Comparison of ENCODE assay signal across 18 cellular contexts in genomic region chr11:112291191-112291590, GRCh38. TPM values are rescaled to one million over a fixed set of nuclear protein-coding genes. Genes with fewer than 3 reads are reported as not detected.
DNase-seq lines count a peak whose midpoint lies in the region; ATAC-seq and TF ChIP-seq lines count a peak whose summit lies in the region.
"Had no signal": no experiment of that assay in that cellular context is flagged by ENCODE, and none has a peak within 500 bp of the region (broad histone marks: within the 10 kb centered on the region; RNA-seq: fewer than 3 reads in every experiment).

No MANE protein-coding gene starts in this region.

- no peaks in the 10 kb centered on the region for H3K36me3 ChIP-seq in osteoblast (ENCODE audit: insufficient read depth, low read length)
- no peaks in the 10 kb centered on the region for H3K36me3 ChIP-seq in upper lobe of right lung
- H3K36me3 ChIP-seq: cardiac muscle cell, left lung had no signal

- H3K4me1 ChIP-seq in osteoblast (ENCODE audit: insufficient read depth, low read length) (peaks cover 39% of the 10 kb centered on the region), upper lobe of right lung (peaks cover 13% of the 10 kb centered on the region)

- H3K36me3 Mint-ChIP-seq in endothelial cell (ENCODE audit: low read depth, unreplicated experiment): no peaks in the 10 kb centered on the region
- peaks cover 4% of the 10 kb centered on the region for H3K36me3 Mint-ChIP-seq in activated T-helper 2 cell treated with anti-CD3 and anti-CD28 coated beads, Interferon-gamma antibody, Interleukin-2, Interleukin-4, amounts not matched to agents 10 μg/mL and 5 μg/mL and 100 μg/mL, durations not matched to agents 14 hours and 24 hours and 36 hours (ENCODE audit: low read depth)

- H3K9me3 ChIP-seq in osteoblast (ENCODE audit: low read depth, low read length): no peaks in the 10 kb centered on the region
- H3K9me3 ChIP-seq in upper lobe of right lung: no peaks in the 10 kb centered on the region
- H3K9me3 ChIP-seq: left lung had no signal

- peak; percentile 11 for ATAC-seq in left ventricle myocardium superior
- ATAC-seq in Right ventricle myocardium inferior: no peak
- no peak for ATAC-seq in upper lobe of right lung
- no peak for ATAC-seq in GM21825 (IDR thresholded peaks at IDR 0.05; ENCODE audit: unreplicated experiment)

- H3K9me3 Mint-ChIP-seq in endothelial cell (ENCODE audit: unreplicated experiment): no peaks in the 10 kb centered on the region
- H3K9me3 Mint-ChIP-seq in activated T-helper 2 cell treated with anti-CD3 and anti-CD28 coated beads, Interferon-gamma antibody, Interleukin-2, Interleukin-4, amounts not matched to agents 10 μg/mL and 5 μg/mL and 100 μg/mL, durations not matched to agents 14 hours and 24 hours and 36 hours: no peaks in the 10 kb centered on the region
- H3K9me3 Mint-ChIP-seq: activated CD8-positive, alpha-beta T cell treated with anti-CD3 and anti-CD28 coated beads for 36 hours had no signal

- H2AFZ ChIP-seq in osteoblast (ENCODE audit: low read length): no peak overlapping the region

- intact Hi-C loops in left ventricle myocardium superior (cut with micrococcal nuclease) (loop anchor here (10.0 kb wide), 1 partner anchor 994 kb away; no protein-coding TSS in a partner anchor), Right ventricle myocardium inferior (cut with DNase I) (loop anchor here (1.0 to 10.0 kb wide), 7 partner anchors 86 to 996 kb away; no protein-coding TSS in a partner anchor), upper lobe of right lung (cut with DNase I) (no loop called here)
- intact Hi-C loops in activated T-helper 2 cell treated with anti-CD3 and anti-CD28 coated beads, Interferon-gamma antibody, Interleukin-2, Interleukin-4, amounts not matched to agents 10 μg/mL and 5 μg/mL and 100 μg/mL, durations not matched to agents 14 hours and 24 hours and 36 hours (cut with micrococcal nuclease): loop anchor here (5.0 kb wide), 1 partner anchor 996 kb away; no protein-coding TSS in a partner anchor

- H3K4me3 ChIP-seq in osteoblast (ENCODE audit: insufficient read depth, low read length): no peak overlapping the region
- H3K4me3 ChIP-seq in upper lobe of right lung: no peak overlapping the region

- H3K79me2 ChIP-seq in osteoblast (ENCODE audit: insufficient read depth, low read length): no peaks in the 10 kb centered on the region

- peak overlapping the region; percentile 20 for H3K4me2 ChIP-seq in osteoblast (ENCODE audit: insufficient read depth, low read length)

- H3K27ac Mint-ChIP-seq in endothelial cell (ENCODE audit: unreplicated experiment): no peak overlapping the region
- H3K27ac Mint-ChIP-seq in activated T-helper 2 cell treated with anti-CD3 and anti-CD28 coated beads, Interferon-gamma antibody, Interleukin-2, Interleukin-4, amounts not matched to agents 10 μg/mL and 5 μg/mL and 100 μg/mL, durations not matched to agents 14 hours and 24 hours and 36 hours: no peak overlapping the region
- H3K27ac Mint-ChIP-seq: activated CD8-positive, alpha-beta T cell treated with anti-CD3 and anti-CD28 coated beads for 36 hours had no signal

- no peaks in the 10 kb centered on the region for H4K20me1 ChIP-seq in osteoblast (ENCODE audit: insufficient read depth, low read length)

- DNase-seq in left ventricle myocardium superior (no peak), Right ventricle myocardium inferior (ENCODE audit: missing footprints) (no peak), endothelial cell (ENCODE audit: low spot score) (no peak), osteoblast (ENCODE audit: insufficient read length, low spot score, missing footprints) (peak; percentile 68), COLO829 (ENCODE audit: low spot score) (no peak), upper lobe of right lung (no peak)
- no peak for DNase-seq in activated T-helper 2 cell treated with anti-CD3 and anti-CD28 coated beads, Interferon-gamma antibody, Interleukin-2, Interleukin-4, amounts not matched to agents 10 μg/mL and 5 μg/mL and 100 μg/mL, durations not matched to agents 14 hours and 24 hours and 36 hours (ENCODE audit: low spot score)
- DNase-seq: activated CD8-positive, alpha-beta T cell treated with anti-CD3 and anti-CD28 coated beads for 36 hours; DND-41; left lung; NCI-H2029 treated with DMSO at 0.1 percent for 48 hours; NCI-H748 treated with DMSO at 0.1 percent for 48 hours; substantia nigra; T1000 had no signal

- H3K27me3 ChIP-seq in osteoblast (ENCODE audit: insufficient read depth, low read length) (no peaks in the 10 kb centered on the region), upper lobe of right lung (no peaks in the 10 kb centered on the region)
- H3K27me3 ChIP-seq: left lung had no signal

- H3K27me3 Mint-ChIP-seq in endothelial cell (ENCODE audit: unreplicated experiment): no peaks in the 10 kb centered on the region
- H3K27me3 Mint-ChIP-seq in activated T-helper 2 cell treated with anti-CD3 and anti-CD28 coated beads, Interferon-gamma antibody, Interleukin-2, Interleukin-4, amounts not matched to agents 10 μg/mL and 5 μg/mL and 100 μg/mL, durations not matched to agents 14 hours and 24 hours and 36 hours (ENCODE audit: low read depth): peaks cover 19% of the 10 kb centered on the region

- TF ChIP-seq CTCF in endothelial cell (IDR thresholded peaks at IDR 0.05; ENCODE audit: unreplicated experiment) (no peak), osteoblast (IDR thresholded peaks at IDR 0.05; ENCODE audit: extremely low read depth, low read depth, low read length) (no peak), upper lobe of right lung (IDR thresholded peaks at IDR 0.05) (no peak)

- H3K27ac ChIP-seq in osteoblast (ENCODE audit: low read depth, low read length): no peak overlapping the region
- H3K27ac ChIP-seq in upper lobe of right lung: no peak overlapping the region
- H3K27ac ChIP-seq: cardiac muscle cell, left lung, RWPE1 had no signal

- peak overlapping the region; percentile 38 for H3K4me3 Mint-ChIP-seq in endothelial cell (ENCODE audit: unreplicated experiment)
- no peak overlapping the region for H3K4me3 Mint-ChIP-seq in activated T-helper 2 cell treated with anti-CD3 and anti-CD28 coated beads, Interferon-gamma antibody, Interleukin-2, Interleukin-4, amounts not matched to agents 10 μg/mL and 5 μg/mL and 100 μg/mL, durations not matched to agents 14 hours and 24 hours and 36 hours (ENCODE audit: low read depth)

- no peaks in the 10 kb centered on the region for H3K4me1 Mint-ChIP-seq in endothelial cell (ENCODE audit: unreplicated experiment)
- peaks cover 20% of the 10 kb centered on the region for H3K4me1 Mint-ChIP-seq in activated T-helper 2 cell treated with anti-CD3 and anti-CD28 coated beads, Interferon-gamma antibody, Interleukin-2, Interleukin-4, amounts not matched to agents 10 μg/mL and 5 μg/mL and 100 μg/mL, durations not matched to agents 14 hours and 24 hours and 36 hours (ENCODE audit: low read depth)

RNA-seq across cellular contexts. Expression of gene PLET1, which starts 30.5 kb away (rescaled TPM):
- total RNA-seq in left ventricle myocardium superior (not detected), Right ventricle myocardium inferior (not detected), endothelial cell (ENCODE audit: unreplicated experiment) (not detected), osteoblast (not detected in 2 replicates), upper lobe of right lung (not detected)
- not detected in 2 replicates for total RNA-seq in activated T-helper 2 cell treated with anti-CD3 and anti-CD28 coated beads, Interferon-gamma antibody, Interleukin-2, Interleukin-4, amounts not matched to agents 10 μg/mL and 5 μg/mL and 100 μg/mL, durations not matched to agents 14 hours and 24 hours and 36 hours
- total RNA-seq: activated CD8-positive, alpha-beta T cell treated with anti-CD3 and anti-CD28 coated beads for 36 hours; cardiac muscle cell; HT-29; left lung had no signal
